8 cellular contexts compared by ENCODE assay signal in genomic region chr4:2936773-2937145, GRCh38. TPM values are rescaled to one million over a fixed set of nuclear protein-coding genes. Genes with fewer than 3 reads are reported as not detected.
DNase-seq lines count a peak whose midpoint lies in the region; ATAC-seq and TF ChIP-seq lines count a peak whose summit lies in the region.

No MANE protein-coding gene starts in this region.

- no peak for DNase-seq in Calu3
- peak; percentile 24 for DNase-seq in GOT3 (lab: John Stamatoyannopoulos, UW)
- DNase-seq in SK-N-SH: no peak
- peak; percentile 71 for DNase-seq in choroid plexus epithelial cell (ENCODE audit: low read depth)
- DNase-seq in psoas muscle: peak in 1 of 2 donors; percentile 87
- DNase-seq in NCI-H510A treated with DMSO at 0.1 percent for 48 hours (lab: John Stamatoyannopoulos, UW): no peak
- no peak for DNase-seq in Caco-2
- no peak for DNase-seq in NCI-H1694 treated with DMSO at 0.1 percent for 48 hours (lab: John Stamatoyannopoulos, UW)

- H3K4me1 ChIP-seq in SK-N-SH (ENCODE audit: control insufficient read depth in 1 of 2, insufficient read depth in 2 of 2, low read depth in 1 of 2, low read length in 1 of 2): peaks cover 20 to 43% of the 10 kb centered on the region in 2 experiments
- H3K4me1 ChIP-seq in psoas muscle: peaks cover 40% of the 10 kb centered on the region
- peaks cover 6% of the 10 kb centered on the region for H3K4me1 ChIP-seq in Caco-2

- H3K79me2 ChIP-seq in SK-N-SH (ENCODE audit: insufficient read depth): peaks cover 48% of the 10 kb centered on the region

- H3K27me3 ChIP-seq in SK-N-SH (ENCODE audit: insufficient read depth) (no peaks in the 10 kb centered on the region), psoas muscle (ENCODE audit: insufficient read depth in 3 of 3, low read length in 2 of 3) (no peaks in the 10 kb centered on the region), Caco-2 (replicated peaks; ENCODE audit: control insufficient read depth, insufficient read depth, low read length) (no peaks in the 10 kb centered on the region)

- TF ChIP-seq EP300 in SK-N-SH (IDR thresholded peaks at IDR 0.05; ENCODE audit: borderline replicate concordance in 1 of 2, low read depth in 1 of 2, low read length in 1 of 2): no peak

- H3K36me3 Mint-ChIP-seq in Calu3 (ENCODE audit: insufficient read depth, unreplicated experiment): peaks cover 72% of the 10 kb centered on the region
- peaks cover 79% of the 10 kb centered on the region for H3K36me3 Mint-ChIP-seq in Caco-2 (ENCODE audit: insufficient read depth, unreplicated experiment)

- BruUV-seq in Calu3 (replicated peaks; lab: Mats Ljungman, UMichigan) (no TSS peak), Caco-2 (replicated peaks; lab: Mats Ljungman, UMichigan) (no TSS peak)

- CTCF ChIA-PET in Calu3 (lab: Charles Lee) (no interaction called here), SK-N-SH (lab: Yijun Ruan, JAX) (interaction anchor here (2.6 kb wide), 1 partner anchor 19 kb away, joined by 19 read pairs; no protein-coding TSS in a partner anchor), Caco-2 (lab: Charles Lee) (no interaction called here)

- H3K9me2 ChIP-seq in SK-N-SH: no peaks in the 10 kb centered on the region

- H3K9me3 Mint-ChIP-seq in Calu3 (ENCODE audit: low read depth, unreplicated experiment) (no peaks in the 10 kb centered on the region), Caco-2 (ENCODE audit: unreplicated experiment) (no peaks in the 10 kb centered on the region)

- no peaks in the 10 kb centered on the region for H3K9me3 ChIP-seq in SK-N-SH
- H3K9me3 ChIP-seq in psoas muscle: no peaks in the 10 kb centered on the region
- H3K9me3 ChIP-seq in Caco-2: no peaks in the 10 kb centered on the region

- peaks cover 18% of the 10 kb centered on the region for H3K4me1 Mint-ChIP-seq in Calu3 (ENCODE audit: low read depth, unreplicated experiment)
- H3K4me1 Mint-ChIP-seq in Caco-2 (ENCODE audit: low read depth, unreplicated experiment): no peaks in the 10 kb centered on the region

- H4K20me1 ChIP-seq in SK-N-SH (ENCODE audit: insufficient read depth): 0 out of 2 replicates have a peak, but pooled peaks cover 19% of the 10 kb centered on the region

- H3K27me3 Mint-ChIP-seq in Calu3 (ENCODE audit: unreplicated experiment) (no peaks in the 10 kb centered on the region), Caco-2 (ENCODE audit: insufficient read depth, unreplicated experiment) (no peaks in the 10 kb centered on the region)

- TF ChIP-seq RAD21 in SK-N-SH (IDR thresholded peaks at IDR 0.05; ENCODE audit: low read length): no peak

- TF ChIP-seq CTCF in Calu3 (IDR thresholded peaks at IDR 0.05; ENCODE audit: unreplicated experiment): no peak
- no peak for TF ChIP-seq CTCF in SK-N-SH (IDR thresholded peaks at IDR 0.05)
- no peak for TF ChIP-seq CTCF in choroid plexus epithelial cell (conservative IDR thresholded peaks at IDR 0.05; ENCODE audit: low read depth, low read length)
- no peak for TF ChIP-seq CTCF in psoas muscle (IDR thresholded peaks at IDR 0.05)
- TF ChIP-seq CTCF in Caco-2 (IDR thresholded peaks at IDR 0.05; ENCODE audit: insufficient read depth in 1 of 2, low read depth in 1 of 2, low read length in 1 of 2, severe bottlenecking in 1 of 2, unreplicated experiment in 1 of 2): no peak

- H3K4me3 ChIP-seq in SK-N-SH (ENCODE audit: low read depth in 2 of 2, low read length in 1 of 2) (0 out of 4 replicates have a peak overlapping the region, but pooled peaks of 1 of the 2 experiments have one; percentile 9), choroid plexus epithelial cell (ENCODE audit: low read depth, low read length) (no peak overlapping the region), psoas muscle (peak overlapping the region; percentile 100), Caco-2 (ENCODE audit: low read depth, low read length) (no peak overlapping the region)

- 52% methylated on average over 6 of the region's 6 CpGs for WGBS in SK-N-SH (ENCODE audit: low lambda C conversion rate)
- WGBS in psoas muscle, 3 donors: 29 to 64% (median 35%) methylated on average over 6 of the region's 6 CpGs

- H3F3A ChIP-seq in SK-N-SH (replicated peaks; ENCODE audit: insufficient read depth): peaks cover 16% of the 10 kb centered on the region

- peaks cover 30 to 52% of the 10 kb centered on the region in 2 experiments for H3K36me3 ChIP-seq in SK-N-SH (replicated peaks in 1 of 2; ENCODE audit: control insufficient read depth in 1 of 2, insufficient read depth in 2 of 2, low read length in 1 of 2)
- H3K36me3 ChIP-seq in psoas muscle (ENCODE audit: insufficient read depth in 1 of 2, low read depth in 1 of 2): peaks cover 13 to 45% of the 10 kb centered on the region in 2 donors
- peaks cover 2% of the 10 kb centered on the region; the same call in 1 of the 2 replicates for H3K36me3 ChIP-seq in Caco-2 (ENCODE audit: control insufficient read depth, insufficient read depth, low read length)

- H3K27ac Mint-ChIP-seq in Calu3 (ENCODE audit: unreplicated experiment) (peak overlapping the region; percentile 76), Caco-2 (ENCODE audit: unreplicated experiment) (no peak overlapping the region)

- H3K27ac ChIP-seq in SK-N-SH (ENCODE audit: low read depth in 2 of 2, low read length in 1 of 2) (peak overlapping the region; percentile 30 to 56), psoas muscle (peak overlapping the region; percentile 97)

- POLR2A ChIA-PET in SK-N-SH (lab: Yijun Ruan, JAX): interaction anchor here (0.7 to 1.4 kb wide), 3 partner anchors 9 to 207 kb away, joined by 3 to 4 read pairs (median 3); no protein-coding TSS in a partner anchor
- POLR2A ChIA-PET in Caco-2 (lab: Charles Lee): no interaction called here

- H3K4me2 ChIP-seq in SK-N-SH: peak overlapping the region; percentile 99

- H2AFZ ChIP-seq in SK-N-SH (ENCODE audit: low read depth): no peak overlapping the region

- intact Hi-C loops in Calu3 (cut with micrococcal nuclease; ENCODE audit: unreplicated experiment): no loop called here
- intact Hi-C loops in psoas muscle (cut with DNase I): loop anchor here (5.0 to 10.0 kb wide), 2 partner anchors 172 to 174 kb away; no protein-coding TSS in a partner anchor
- intact Hi-C loops in Caco-2 (cut with micrococcal nuclease; ENCODE audit: unreplicated experiment): no loop called here

- peak overlapping the region; percentile 55 for H3K4me3 Mint-ChIP-seq in Calu3 (ENCODE audit: low read depth, unreplicated experiment)
- H3K4me3 Mint-ChIP-seq in Caco-2 (ENCODE audit: unreplicated experiment): no peak overlapping the region

- peak; percentile 31 to 65 (median 60) for ATAC-seq in psoas muscle

- H3K9ac ChIP-seq in SK-N-SH: no peak overlapping the region

TF ChIP-seq in SK-N-SH, 30 proteins besides CTCF, POLR2A, EP300 and RAD21 (continues in another document):
- no peak for TF ChIP-seq FOXM1 (IDR thresholded peaks at IDR 0.05; ENCODE audit: low read depth)
- TF ChIP-seq TAF1 (IDR thresholded peaks at IDR 0.05; ENCODE audit: borderline replicate concordance, low read depth, low read length): no peak
- no peak for TF ChIP-seq MEF2A (IDR thresholded peaks at IDR 0.05; ENCODE audit: borderline replicate concordance, low read depth)
- no peak for TF ChIP-seq ELF1 (IDR thresholded peaks at IDR 0.05)
- TF ChIP-seq SMC3 (IDR thresholded peaks at IDR 0.05; ENCODE audit: low read depth, low read length): no peak
- no peak for TF ChIP-seq RCOR1 (IDR thresholded peaks at IDR 0.05; ENCODE audit: low read length)
- TF ChIP-seq NRF1 (IDR thresholded peaks at IDR 0.05; ENCODE audit: low read depth, low read length): no peak
- no peak; the same call in 1 of the 2 replicates for TF ChIP-seq POLR2AphosphoS5 (IDR thresholded peaks at IDR 0.05; ENCODE audit: low read depth, low read length)
- TF ChIP-seq RXRA (IDR thresholded peaks at IDR 0.05; ENCODE audit: borderline replicate concordance, low read depth): no peak
- no peak for TF ChIP-seq TCF12 (IDR thresholded peaks at IDR 0.05)
- TF ChIP-seq, protein P1, sequence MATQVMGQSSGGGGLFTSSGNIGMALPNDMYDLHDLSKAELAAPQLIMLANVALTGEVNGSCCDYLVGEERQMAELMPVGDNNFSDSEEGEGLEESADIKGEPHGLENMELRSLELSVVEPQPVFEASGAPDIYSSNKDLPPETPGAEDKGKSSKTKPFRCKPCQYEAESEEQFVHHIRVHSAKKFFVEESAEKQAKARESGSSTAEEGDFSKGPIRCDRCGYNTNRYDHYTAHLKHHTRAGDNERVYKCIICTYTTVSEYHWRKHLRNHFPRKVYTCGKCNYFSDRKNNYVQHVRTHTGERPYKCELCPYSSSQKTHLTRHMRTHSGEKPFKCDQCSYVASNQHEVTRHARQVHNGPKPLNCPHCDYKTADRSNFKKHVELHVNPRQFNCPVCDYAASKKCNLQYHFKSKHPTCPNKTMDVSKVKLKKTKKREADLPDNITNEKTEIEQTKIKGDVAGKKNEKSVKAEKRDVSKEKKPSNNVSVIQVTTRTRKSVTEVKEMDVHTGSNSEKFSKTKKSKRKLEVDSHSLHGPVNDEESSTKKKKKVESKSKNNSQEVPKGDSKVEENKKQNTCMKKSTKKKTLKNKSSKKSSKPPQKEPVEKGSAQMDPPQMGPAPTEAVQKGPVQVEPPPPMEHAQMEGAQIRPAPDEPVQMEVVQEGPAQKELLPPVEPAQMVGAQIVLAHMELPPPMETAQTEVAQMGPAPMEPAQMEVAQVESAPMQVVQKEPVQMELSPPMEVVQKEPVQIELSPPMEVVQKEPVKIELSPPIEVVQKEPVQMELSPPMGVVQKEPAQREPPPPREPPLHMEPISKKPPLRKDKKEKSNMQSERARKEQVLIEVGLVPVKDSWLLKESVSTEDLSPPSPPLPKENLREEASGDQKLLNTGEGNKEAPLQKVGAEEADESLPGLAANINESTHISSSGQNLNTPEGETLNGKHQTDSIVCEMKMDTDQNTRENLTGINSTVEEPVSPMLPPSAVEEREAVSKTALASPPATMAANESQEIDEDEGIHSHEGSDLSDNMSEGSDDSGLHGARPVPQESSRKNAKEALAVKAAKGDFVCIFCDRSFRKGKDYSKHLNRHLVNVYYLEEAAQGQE (IDR thresholded peaks at IDR 0.05; ENCODE audit: low read depth, low read length): no peak
- TF ChIP-seq RFX5 (IDR thresholded peaks at IDR 0.05; ENCODE audit: low read length): no peak
- TF ChIP-seq CHD2 (IDR thresholded peaks at IDR 0.05; ENCODE audit: low read length, partially characterized antibody): no peak

RNA-seq across cellular contexts. Expression of gene NOP14, which starts 26.4 kb away (rescaled TPM):
- 29.1 and 29.4 TPM in 2 replicates for total RNA-seq in Calu3 (2022)
- polyA plus RNA-seq in SK-N-SH (2012; rRNA removed): 7.5 and 9.8 TPM in 2 replicates
- polyA plus RNA-seq in SK-N-SH (2012; cell fraction: cytosol; rRNA removed): 9.9 and 12.4 TPM in 2 replicates
- polyA plus RNA-seq in SK-N-SH (2012; cell fraction: nucleus; rRNA removed): 11.4 and 12.0 TPM in 2 replicates
- total RNA-seq in psoas muscle: 10 to 100 TPM; 28.0 to 45.1 (median 43.9) TPM
- 10 to 100 TPM; 24.7 to 48.1 (median 45.0) TPM for polyA plus RNA-seq in psoas muscle
- 55.2 and 60.5 TPM in 2 replicates for total RNA-seq in Caco-2 (2022)

RNA-seq across cellular contexts. Expression of gene GRK4, which starts 26.6 kb away (rescaled TPM):
- total RNA-seq in Calu3 (2022) (0.80 and 1.1 TPM in 2 replicates), psoas muscle (1 to 10 TPM; 5.9 to 7.9 (median 6.9) TPM), Caco-2 (2022) (6.8 and 7.1 TPM in 2 replicates)
- polyA plus RNA-seq in SK-N-SH (2012; rRNA removed) (2.2 and 2.7 TPM in 2 replicates), psoas muscle (1 to 10 TPM; 5.8 to 9.2 (median 6.6) TPM)
- 2.2 and 2.9 TPM in 2 replicates for polyA plus RNA-seq in SK-N-SH (2012; cell fraction: cytosol; rRNA removed)
- polyA plus RNA-seq in SK-N-SH (2012; cell fraction: nucleus; rRNA removed): 3.4 and 4.5 TPM in 2 replicates

Comparison
In these comparisons a context has a peak if more than half of its experiments do, and no peak if none do; other contexts are left out.
1. DNase-seq: peak in GOT3 (single experiment) and choroid plexus epithelial cell (single experiment); none in Calu3 (single experiment), SK-N-SH (single experiment), NCI-H510A treated with DMSO at 0.1 percent for 48 hours (single experiment), Caco-2 (0 of 2) and NCI-H1694 treated with DMSO at 0.1 percent for 48 hours (single experiment).
2. intact Hi-C loops: an anchor here in psoas muscle (5.0 to 10.0 kb wide); none called in Calu3 and Caco-2.